Comparison of ENCODE assay signal across 37 cellular contexts in the genomic region with DNA sequence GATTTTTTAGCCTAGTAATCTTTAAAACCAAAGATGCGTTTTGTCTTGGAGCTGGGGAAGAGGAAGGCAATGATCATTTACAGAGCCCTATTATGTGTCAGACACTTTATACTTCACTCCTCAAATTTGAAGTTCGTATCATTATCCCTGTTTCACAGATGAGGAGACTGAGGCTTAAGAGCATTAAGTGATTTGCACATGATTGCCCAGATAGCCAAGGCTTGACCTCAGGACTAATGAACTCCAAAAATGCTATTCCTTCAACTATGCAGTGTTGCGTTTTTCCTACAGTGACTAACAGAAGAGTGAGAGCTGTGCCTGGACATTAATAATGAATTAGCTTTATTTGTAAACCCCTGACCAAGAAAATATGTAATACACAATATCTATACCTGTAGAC.
DNase-seq lines count a peak whose midpoint lies in the region; ATAC-seq, FAIRE-seq and TF ChIP-seq lines count a peak whose summit lies in the region.
"Had no signal": no experiment of that assay in that cellular context is flagged by ENCODE, and none has a peak within 500 bp of the region (broad histone marks: within the 10 kb centered on the region; RNA-seq: fewer than 3 reads in every experiment).

No MANE protein-coding gene starts in this region.

- H3K9me3 ChIP-seq in HepG2 (ENCODE audit: low read length) (no peaks in the 10 kb centered on the region), right lobe of liver (no peaks in the 10 kb centered on the region), K562 (replicated peaks; ENCODE audit: control insufficient read depth, insufficient read depth, low read depth, low read length) (no peaks in the 10 kb centered on the region), endodermal cell (ENCODE audit: control insufficient read depth, low read length) (no peaks in the 10 kb centered on the region), esophagus muscularis mucosa (no peaks in the 10 kb centered on the region), osteoblast (ENCODE audit: low read depth, low read length) (no peaks in the 10 kb centered on the region)
- H3K9me3 ChIP-seq: A549; BE2C; BLaER1; BLaER1 treated with 17β-estradiol and CSF1 and Interleukin-3, amounts not matched to agents 10 nM and 100 nM had no signal

- H3K4me1 Mint-ChIP-seq in endodermal cell = peaks cover 15% of the 10 kb centered on the region
- H3K4me1 Mint-ChIP-seq: CD4-positive, alpha-beta memory T cell; CD4-positive, CD25-positive, alpha-beta regulatory T cell; CD8-positive, alpha-beta memory T cell had no signal

- intact Hi-C loops in HepG2 (cut with micrococcal nuclease; ENCODE audit: unreplicated experiment) = no loop called here
- intact Hi-C loops in right lobe of liver (cut with DNase I) = no loop called here
- intact Hi-C loops in K562 (cut with micrococcal nuclease) = no loop called here
- intact Hi-C loops in esophagus muscularis mucosa (cut with DNase I) = no loop called here

- TF ChIP-seq POLR2A in HepG2 (IDR thresholded peaks at IDR 0.05; ENCODE audit: insufficient read depth in 1 of 2, low read depth in 2 of 2, low read length in 2 of 2) (no peak), right lobe of liver (IDR thresholded peaks at IDR 0.05) (no peak), K562 (conservative IDR thresholded peaks at IDR 0.05) (no peak), esophagus muscularis mucosa (IDR thresholded peaks at IDR 0.05; ENCODE audit: low read depth) (no peak)

- H3K27ac Mint-ChIP-seq in endodermal cell = no peak overlapping the region
- H3K27ac Mint-ChIP-seq: B cell; CD4-positive, alpha-beta memory T cell; CD4-positive, alpha-beta T cell; CD4-positive, CD25-positive, alpha-beta regulatory T cell; CD8-positive, alpha-beta memory T cell; CD8-positive, alpha-beta T cell had no signal

- H3K4me2 ChIP-seq in HepG2 (ENCODE audit: low read depth, low read length) = no peak overlapping the region
- H3K4me2 ChIP-seq in K562 (ENCODE audit: insufficient read depth, low read length) = no peak overlapping the region
- H3K4me2 ChIP-seq in osteoblast (ENCODE audit: insufficient read depth, low read length) = no peak overlapping the region
- H3K4me2 ChIP-seq: A549; BLaER1; BLaER1 treated with 17β-estradiol and CSF1 and Interleukin-3, amounts not matched to agents 10 nM and 100 nM had no signal

- H3K9me3 Mint-ChIP-seq in endodermal cell = no peaks in the 10 kb centered on the region
- H3K9me3 Mint-ChIP-seq: CD4-positive, alpha-beta T cell; CD8-positive, alpha-beta T cell had no signal

- H3K4me3 ChIP-seq in HepG2 (replicated peaks in 1 of 3; ENCODE audit: insufficient read depth in 1 of 3, low read depth in 2 of 3, low read length in 3 of 3) (no peak overlapping the region), right lobe of liver (no peak overlapping the region), K562 (no peak overlapping the region), endodermal cell (ENCODE audit: low read length) (no peak overlapping the region), esophagus muscularis mucosa (no peak overlapping the region), osteoblast (ENCODE audit: insufficient read depth, low read length) (no peak overlapping the region)
- H3K4me3 ChIP-seq: A549; BLaER1; BLaER1 treated with 17β-estradiol and CSF1 and Interleukin-3, amounts not matched to agents 10 nM and 100 nM had no signal

- no peak overlapping the region for H3K9ac ChIP-seq in HepG2 (ENCODE audit: insufficient read depth, low read depth, low read length)
- no peak overlapping the region for H3K9ac ChIP-seq in K562 (ENCODE audit: insufficient read depth in 1 of 2, low read depth in 2 of 2, low read length in 2 of 2)
- no peak overlapping the region for H3K9ac ChIP-seq in endodermal cell (ENCODE audit: extremely low read depth, low read length, poor library complexity, severe bottlenecking)
- H3K9ac ChIP-seq: BLaER1; BLaER1 treated with 17β-estradiol and CSF1 and Interleukin-3, amounts not matched to agents 10 nM and 100 nM had no signal

- WGBS in HepG2 (ENCODE audit: low lambda C conversion rate) = 62% methylated on average over 3 of the region's 3 CpGs
- 87% methylated on average over 3 of the region's 3 CpGs for WGBS in right lobe of liver (ENCODE audit: insufficient coverage, low coverage, low lambda C conversion rate, missing lambda C conversion rate)
- WGBS in K562 (ENCODE audit: insufficient coverage, low coverage, missing lambda C conversion rate) = 3% methylated on average over 3 of the region's 3 CpGs
- WGBS in endodermal cell (ENCODE audit: insufficient coverage in 1 of 2, insufficient read length in 1 of 2), 2 experiments = 95 to 100% methylated on average over 2 to 3 of the region's 3 CpGs
- WGBS in esophagus muscularis mucosa = 84% methylated on average over 3 of the region's 3 CpGs

- no peaks in the 10 kb centered on the region for H3K9me1 ChIP-seq in K562 (ENCODE audit: control insufficient read depth, insufficient read depth, low read length)

- H3K27me3 Mint-ChIP-seq in endodermal cell (ENCODE audit: insufficient read depth) = peaks cover 74% of the 10 kb centered on the region

- CTCF ChIA-PET in HepG2 (lab: Yijun Ruan, JAX; ENCODE audit: low intra/inter-chr PET ratio, low total read pairs) = no interaction called here
- CTCF ChIA-PET in K562 (lab: Yijun Ruan, JAX; ENCODE audit: low intra/inter-chr PET ratio) = no interaction called here
- CTCF ChIA-PET in RWPE1 (lab: Yijun Ruan, JAX) = interaction anchor here (0.6 kb wide), 1 partner anchor 1031 kb away, joined by 4 read pairs; no protein-coding TSS in a partner anchor

- H3K36me3 Mint-ChIP-seq in endodermal cell (ENCODE audit: low read depth) = no peaks in the 10 kb centered on the region
- H3K36me3 Mint-ChIP-seq: CD14-positive monocyte; CD4-positive, alpha-beta memory T cell; CD4-positive, CD25-positive, alpha-beta regulatory T cell; CD8-positive, alpha-beta memory T cell; CD8-positive, alpha-beta T cell had no signal

- DNase-seq in HepG2 (ENCODE audit: low spot score) (no peak), right lobe of liver (no peak), K562 (ENCODE audit: extremely low read depth in 1 of 4, low spot score in 3 of 4) (no peak), endodermal cell (peak; percentile 12), esophagus muscularis mucosa (ENCODE audit: extremely low spot score) (peak; percentile 31), RWPE1 (ENCODE audit: low spot score) (no peak), osteoblast (ENCODE audit: insufficient read length, low spot score, missing footprints) (no peak), D341Med (ENCODE audit: low spot score) (no peak)
- DNase-seq: 8988T; ACHN; AML-193; BE2C; C1 segment of cervical spinal cord; Caco-2; Calu3; CD4-positive, alpha-beta memory T cell; CD4-positive, alpha-beta T cell; CD4-positive, CD25-positive, alpha-beta regulatory T cell; CD8-positive, alpha-beta memory T cell; CD8-positive, alpha-beta T cell; COR-L47; DMS 273 treated with DMSO at 0.1 percent for 48 hours; DMS153; DMS53; DMS79; DMS79 treated with DMSO at 0.1 percent for 48 hours; DND-41; EL had no signal

- no peaks in the 10 kb centered on the region; a peak in 2 of 5 replicates for H3K27me3 ChIP-seq in HepG2 (ENCODE audit: control insufficient read depth in 1 of 2, insufficient read depth in 2 of 2, low read length in 2 of 2)
- H3K27me3 ChIP-seq in right lobe of liver = no peaks in the 10 kb centered on the region
- H3K27me3 ChIP-seq in K562 (ENCODE audit: control insufficient read depth in 2 of 2, insufficient read depth in 2 of 2, low read length in 2 of 2) = peaks cover 9 to 16% of the 10 kb centered on the region in 2 experiments; a peak in 4 of 5 replicates
- H3K27me3 ChIP-seq in endodermal cell (ENCODE audit: control insufficient read depth, insufficient read depth, low read length, poor library complexity, severe bottlenecking) = peaks cover 4% of the 10 kb centered on the region
- H3K27me3 ChIP-seq in esophagus muscularis mucosa = no peaks in the 10 kb centered on the region
- H3K27me3 ChIP-seq in osteoblast (ENCODE audit: insufficient read depth, low read length) = peaks cover 14% of the 10 kb centered on the region
- H3K27me3 ChIP-seq: BE2C; BLaER1; BLaER1 treated with 17β-estradiol and CSF1 and Interleukin-3, amounts not matched to agents 10 nM and 100 nM had no signal

- TF ChIP-seq CTCF in HepG2 (CRISPR knock-in tag; IDR thresholded peaks at IDR 0.05) = no peak
- TF ChIP-seq CTCF in right lobe of liver (IDR thresholded peaks at IDR 0.05) = no peak
- TF ChIP-seq CTCF in K562 (IDR thresholded peaks at IDR 0.05 in 2 of 3, conservative IDR thresholded peaks at IDR 0.05 in 1 of 3; ENCODE audit: insufficient read depth in 2 of 3, low read depth in 1 of 3, low read length in 3 of 3) = no peak
- TF ChIP-seq CTCF in endodermal cell (conservative IDR thresholded peaks at IDR 0.05) = no peak
- TF ChIP-seq CTCF in esophagus muscularis mucosa (IDR thresholded peaks at IDR 0.05) = no peak
- no peak for TF ChIP-seq CTCF in RWPE1 (conservative IDR thresholded peaks at IDR 0.05; ENCODE audit: low read depth)
- no peak for TF ChIP-seq CTCF in osteoblast (IDR thresholded peaks at IDR 0.05; ENCODE audit: extremely low read depth, low read depth, low read length)

- POLR2A ChIA-PET in HepG2 (lab: Yijun Ruan, JAX) = no interaction called here
- POLR2A ChIA-PET in K562 (lab: Yijun Ruan, JAX) = no interaction called here
- POLR2A ChIA-PET in RWPE1 (lab: Yijun Ruan, JAX; ENCODE audit: low non-redundant PET) = no interaction called here

- H3K4me1 ChIP-seq in HepG2 (ENCODE audit: insufficient read depth, low read length) = peaks cover 9% of the 10 kb centered on the region
- no peaks in the 10 kb centered on the region for H3K4me1 ChIP-seq in right lobe of liver
- peaks cover 0 to 2% of the 10 kb centered on the region in 2 experiments; a peak in 1 of 5 replicates for H3K4me1 ChIP-seq in K562 (replicated peaks in 1 of 2; ENCODE audit: control insufficient read depth in 2 of 2, insufficient read depth in 2 of 2, low read length in 2 of 2)
- H3K4me1 ChIP-seq in endodermal cell (ENCODE audit: control insufficient read depth, insufficient read depth, low read length) = peaks cover 14% of the 10 kb centered on the region
- H3K4me1 ChIP-seq in esophagus muscularis mucosa = peaks cover 14 to 18% (median 17%) of the 10 kb centered on the region in 4 donors
- no peaks in the 10 kb centered on the region for H3K4me1 ChIP-seq in osteoblast (ENCODE audit: insufficient read depth, low read length)
- H3K4me1 ChIP-seq: A549, BE2C, BLaER1 had no signal

- TF ChIP-seq EP300 in HepG2 (IDR thresholded peaks at IDR 0.05; ENCODE audit: low read depth in 2 of 2, low read length in 2 of 2) (no peak), HepG2 (CRISPR knock-in tag; IDR thresholded peaks at IDR 0.05; ENCODE audit: borderline replicate concordance) (no peak), K562 (IDR thresholded peaks at IDR 0.05; ENCODE audit: low read length) (no peak), esophagus muscularis mucosa (IDR thresholded peaks at IDR 0.05) (no peak)

- H2AFZ ChIP-seq in HepG2 (ENCODE audit: low read length) (no peak overlapping the region), K562 (ENCODE audit: low read depth, low read length) (no peak overlapping the region), osteoblast (ENCODE audit: low read length) (no peak overlapping the region)

- H3K79me2 ChIP-seq in HepG2 (ENCODE audit: insufficient read depth, low read length) (no peaks in the 10 kb centered on the region), K562 (ENCODE audit: control insufficient read depth, insufficient read depth, low read length) (no peaks in the 10 kb centered on the region), osteoblast (ENCODE audit: insufficient read depth, low read length) (no peaks in the 10 kb centered on the region)

- FAIRE-seq in HepG2 (lab: Jason Lieb, UNC) (no peak), K562 (lab: Jason Lieb, UNC) (no peak)
- FAIRE-seq: A204.1, A549, D721Med had no signal

- H3K36me3 ChIP-seq in HepG2 (replicated peaks in 1 of 2; ENCODE audit: control insufficient read depth in 1 of 2, insufficient read depth in 2 of 2, low read length in 2 of 2) (no peaks in the 10 kb centered on the region; a peak in 1 of 5 replicates), right lobe of liver (no peaks in the 10 kb centered on the region), K562 (ENCODE audit: control insufficient read depth, insufficient read depth, low read length) (no peaks in the 10 kb centered on the region), endodermal cell (ENCODE audit: control insufficient read depth, insufficient read depth, low read length) (no peaks in the 10 kb centered on the region), esophagus muscularis mucosa (no peaks in the 10 kb centered on the region), osteoblast (ENCODE audit: insufficient read depth, low read length) (no peaks in the 10 kb centered on the region)
- H3K36me3 ChIP-seq: BE2C; BLaER1; BLaER1 treated with 17β-estradiol and CSF1 and Interleukin-3, amounts not matched to agents 10 nM and 100 nM had no signal

- H4K20me1 ChIP-seq in HepG2 (ENCODE audit: insufficient read depth, low read length) = no peaks in the 10 kb centered on the region
- no peaks in the 10 kb centered on the region for H4K20me1 ChIP-seq in K562 (replicated peaks; ENCODE audit: control insufficient read depth, insufficient read depth, low read length)
- H4K20me1 ChIP-seq in osteoblast (ENCODE audit: insufficient read depth, low read length) = no peaks in the 10 kb centered on the region
- H4K20me1 ChIP-seq: BLaER1; BLaER1 treated with 17β-estradiol and CSF1 and Interleukin-3, amounts not matched to agents 10 nM and 100 nM had no signal

- H3K27ac ChIP-seq in HepG2 (ENCODE audit: extremely low read length, insufficient read depth, low read length) (no peak overlapping the region), right lobe of liver (no peak overlapping the region), K562 (ENCODE audit: extremely low read depth, low read depth, low read length) (no peak overlapping the region), endodermal cell (ENCODE audit: low read depth, low read length) (no peak overlapping the region), esophagus muscularis mucosa (replicated peaks in 1 of 4) (no peak overlapping the region), RWPE1 (no peak overlapping the region), osteoblast (ENCODE audit: low read depth, low read length) (no peak overlapping the region)
- H3K27ac ChIP-seq: 22Rv1; A549; BLaER1; BLaER1 treated with 17β-estradiol and CSF1 and Interleukin-3, amounts not matched to agents 10 nM and 100 nM; C4-2B had no signal

- no TSS peak for BruUV-seq in HepG2 (replicated peaks; lab: Mats Ljungman, UMichigan)
- BruUV-seq in K562 (replicated peaks; lab: Mats Ljungman, UMichigan) = no TSS peak

- TF ChIP-seq RAD21 in HepG2 (CRISPR knock-in tag; IDR thresholded peaks at IDR 0.05) (no peak), K562 (CRISPR knock-in tag; conservative IDR thresholded peaks at IDR 0.05 in 1 of 2, IDR thresholded peaks at IDR 0.05 in 1 of 2) (no peak)

- ATAC-seq in HepG2 (no peak), right lobe of liver (no peak), K562 (no peak)
- ATAC-seq: A549; CD8-positive, alpha-beta T cell had no signal

- no peak overlapping the region for H3K4me3 Mint-ChIP-seq in endodermal cell
- H3K4me3 Mint-ChIP-seq: B cell; CD14-positive monocyte; CD4-positive, alpha-beta memory T cell; CD4-positive, alpha-beta T cell; CD4-positive, CD25-positive, alpha-beta regulatory T cell; CD8-positive, alpha-beta memory T cell; CD8-positive, alpha-beta T cell had no signal

- in situ Hi-C loops in HepG2 (cut with HindIII; ENCODE audit: extremely low pct_ligation_motif_present, low pct_unique_long_range_greater_than_20kb) (no loop called here), K562 (cut with MboI) (no loop called here)

Comparison
In these comparisons a context has a peak if more than half of its experiments do, and no peak if none do; other contexts are left out.
1. DNase-seq: peak in endodermal cell (single experiment) and esophagus muscularis mucosa (single experiment); none in HepG2 (single experiment), right lobe of liver (0 of 3), K562 (0 of 4), RWPE1 (single experiment), osteoblast (single experiment) and D341Med (single experiment).